ENCODE assay signal across 22 cellular contexts in genomic region chr7:108425876-108426275, GRCh38. TPM values are rescaled to one million over a fixed set of nuclear protein-coding genes. Genes with fewer than 3 reads are reported as not detected.
"Had no signal": no experiment of that assay in that cellular context is flagged by ENCODE, and none has a peak within 500 bp of the region (broad histone marks: within the 10 kb centered on the region; RNA-seq: fewer than 3 reads in every experiment).

No MANE protein-coding gene starts in this region.

- H3K27me3 Mint-ChIP-seq: activated naive CD8-positive, alpha-beta T cell treated with anti-CD3 and anti-CD28 coated beads, Interleukin-2, amount 10 ng/mL, durations not matched to agents 7 days and 5 days had no signal

- H3K27me3 ChIP-seq: cardiac muscle cell, gastrocnemius medialis, pancreas, tibial artery had no signal

- H3K4me3 Mint-ChIP-seq: activated CD8-positive, alpha-beta T cell treated with anti-CD3 and anti-CD28 coated beads, Interleukin-2, amount 10 ng/mL, durations not matched to agents 7 days and 5 days; activated naive CD8-positive, alpha-beta T cell treated with anti-CD3 and anti-CD28 coated beads, Interleukin-2, amount 10 ng/mL, durations not matched to agents 7 days and 5 days; activated T-helper 17 cell treated with anti-CD3 and anti-CD28 coated beads, Interleukin-2, amount 50 U/mL, for 72 hours; memory B cell; nephron; stimulated activated naive CD8-positive, alpha-beta T cell treated with anti-CD3 and anti-CD28 coated beads, Interleukin-15, Interleukin-2, amounts not matched to agents 100 ng/mL and 50 ng/mL, for 24 hours; T-cell; T-helper 2 cell treated with Interferon-gamma antibody and Interleukin-4, amounts not matched to agents 5 μg/mL and 100 μg/mL, for 36 hours had no signal

- H3K4me1 Mint-ChIP-seq: activated T-helper 17 cell treated with anti-CD3 and anti-CD28 coated beads, Interleukin-2, amount 50 U/mL, for 72 hours; nephron had no signal

- DNase-seq: activated CD4-positive, alpha-beta T cell treated with anti-CD3 and anti-CD28 coated beads, Interleukin-2, amount 50 U/mL, for 1 hour; activated CD8-positive, alpha-beta T cell treated with anti-CD3 and anti-CD28 coated beads, Interleukin-2, amount 10 ng/mL, durations not matched to agents 7 days and 5 days; activated naive CD4-positive, alpha-beta T cell; activated naive CD8-positive, alpha-beta T cell treated with anti-CD3 and anti-CD28 coated beads, Interleukin-2, amount 10 ng/mL, durations not matched to agents 7 days and 5 days; activated T-cell treated with anti-CD3 and anti-CD28 coated beads, Interleukin-2, amount 50 U/mL, for 1 hour; amniotic stem cell; gastrocnemius medialis; hypothalamus; pancreas; right cardiac atrium; stimulated activated CD4-positive, alpha-beta T cell treated with anti-CD3 and anti-CD28 coated beads, Interleukin-12 subunit alpha, Interleukin-12 subunit beta, amount 100 ng/mL, for 4 hours; stimulated activated CD4-positive, alpha-beta T cell treated with anti-CD3 and anti-CD28 coated beads, Interleukin-4, amount 100 ng/mL, for 4 hours; T-cell; tibial artery had no signal

- ATAC-seq: activated CD4-positive, CD25-positive, alpha-beta regulatory T cell treated with anti-CD3 and anti-CD28 coated beads, Interleukin-2, amount 50 U/mL, for 24 hours; activated CD8-positive, alpha-beta T cell treated with anti-CD3 and anti-CD28 coated beads, Interleukin-2, amount 10 ng/mL, durations not matched to agents 7 days and 5 days; activated T-helper 17 cell treated with anti-CD3 and anti-CD28 coated beads, Interleukin-2, amount 50 U/mL, for 72 hours; gastrocnemius medialis; pancreas; right cardiac atrium; T-cell had no signal

- H3K27ac Mint-ChIP-seq: activated CD8-positive, alpha-beta T cell treated with anti-CD3 and anti-CD28 coated beads, Interleukin-2, amount 10 ng/mL, durations not matched to agents 7 days and 5 days; activated naive CD8-positive, alpha-beta T cell treated with anti-CD3 and anti-CD28 coated beads, Interleukin-2, amount 10 ng/mL, durations not matched to agents 7 days and 5 days; activated T-helper 17 cell treated with anti-CD3 and anti-CD28 coated beads, Interleukin-2, amount 50 U/mL, for 72 hours; memory B cell; nephron; stimulated activated naive CD8-positive, alpha-beta T cell treated with anti-CD3 and anti-CD28 coated beads, Interleukin-15, Interleukin-2, amounts not matched to agents 100 ng/mL and 50 ng/mL, for 24 hours; T-cell; T-helper 2 cell treated with Interferon-gamma antibody and Interleukin-4, amounts not matched to agents 5 μg/mL and 100 μg/mL, for 36 hours had no signal

- H3K9me3 ChIP-seq: gastrocnemius medialis, pancreas, tibial artery had no signal

- H3K4me3 ChIP-seq: cardiac muscle cell, gastrocnemius medialis, pancreas, tibial artery had no signal

- H3K4me1 ChIP-seq: gastrocnemius medialis, tibial artery had no signal

- H3K36me3 ChIP-seq: cardiac muscle cell, gastrocnemius medialis, pancreas, tibial artery had no signal

- H3K27ac ChIP-seq: cardiac muscle cell, gastrocnemius medialis, pancreas, tibial artery, VCaP had no signal

- H3K36me3 Mint-ChIP-seq: activated naive CD8-positive, alpha-beta T cell treated with anti-CD3 and anti-CD28 coated beads, Interleukin-2, amount 10 ng/mL, durations not matched to agents 7 days and 5 days; memory B cell; T-cell had no signal

- H3K9me3 Mint-ChIP-seq: activated naive CD8-positive, alpha-beta T cell treated with anti-CD3 and anti-CD28 coated beads, Interleukin-2, amount 10 ng/mL, durations not matched to agents 7 days and 5 days; activated T-helper 17 cell treated with anti-CD3 and anti-CD28 coated beads, Interleukin-2, amount 50 U/mL, for 72 hours; memory B cell; nephron; stimulated activated naive CD8-positive, alpha-beta T cell treated with anti-CD3 and anti-CD28 coated beads, Interleukin-15, Interleukin-2, amounts not matched to agents 100 ng/mL and 50 ng/mL, for 24 hours; T-cell; T-helper 2 cell treated with Interferon-gamma antibody and Interleukin-4, amounts not matched to agents 5 μg/mL and 100 μg/mL, for 36 hours had no signal

RNA-seq across cellular contexts. Expression of gene NRCAM, which starts 30.4 kb away (rescaled TPM):
- total RNA-seq: activated T-helper 17 cell treated with anti-CD3 and anti-CD28 coated beads, Interleukin-2, amount 50 U/mL, for 72 hours had no signal
